ENCODE assay signal across 13 cellular contexts in genomic region chr2:37013315-37013641, GRCh38. TPM values are rescaled to one million over a fixed set of nuclear protein-coding genes. Genes with fewer than 3 reads are reported as not detected.
DNase-seq lines count a peak whose midpoint lies in the region; ATAC-seq, FAIRE-seq and TF ChIP-seq lines count a peak whose summit lies in the region.
"Had no signal": no experiment of that assay in that cellular context is flagged by ENCODE, and none has a peak within 500 bp of the region (broad histone marks: within the 10 kb centered on the region; RNA-seq: fewer than 3 reads in every experiment).

No MANE protein-coding gene starts in this region.

- H3K9me3 ChIP-seq in BLaER1, result no peaks in the 10 kb centered on the region
- no peaks in the 10 kb centered on the region for H3K9me3 ChIP-seq in kidney (ENCODE audit: control insufficient read depth in 1 of 2, low read length in 2 of 2)

- peak overlapping the region; percentile 34 for H3K4me2 ChIP-seq in BLaER1

- ATAC-seq in GM19035 (IDR thresholded peaks at IDR 0.05; ENCODE audit: unreplicated experiment), result peak; percentile 17
- peak; percentile 25 for ATAC-seq in HG02642 (IDR thresholded peaks at IDR 0.05; ENCODE audit: poor library complexity, unreplicated experiment)
- peak; percentile 8 for ATAC-seq in HG03469 (IDR thresholded peaks at IDR 0.05; ENCODE audit: unreplicated experiment)
- no peak for ATAC-seq in HG03108 (IDR thresholded peaks at IDR 0.05; ENCODE audit: unreplicated experiment)
- ATAC-seq: T-cell had no signal

- intact Hi-C loops in kidney (cut with DNase I), result no loop called here

- no peaks in the 10 kb centered on the region for H3K27me3 ChIP-seq in BLaER1

- H3K9ac ChIP-seq in BLaER1 (no peak overlapping the region), kidney (ENCODE audit: low read length in 2 of 2) (no peak overlapping the region)

- H3K36me3 ChIP-seq in BLaER1 (peaks cover 62% of the 10 kb centered on the region), kidney (ENCODE audit: control insufficient read depth in 1 of 2, insufficient read depth in 2 of 2, low read length in 2 of 2) (peaks cover 9 to 12% of the 10 kb centered on the region in 2 donors)

- H4K20me1 ChIP-seq in BLaER1, result no peaks in the 10 kb centered on the region

- peaks cover 21% of the 10 kb centered on the region for H3K4me1 ChIP-seq in BLaER1
- H3K4me1 ChIP-seq in kidney (ENCODE audit: control insufficient read depth in 1 of 2, insufficient read depth in 1 of 2, low read depth in 1 of 2, low read length in 2 of 2), result no peaks in the 10 kb centered on the region

- no peak for TF ChIP-seq CTCF in kidney (IDR thresholded peaks at IDR 0.05; ENCODE audit: borderline replicate concordance, extremely low read depth, insufficient read depth)

- H3K4me3 ChIP-seq in BLaER1 (no peak overlapping the region), kidney (ENCODE audit: low read length in 2 of 2) (no peak overlapping the region)

- FAIRE-seq in kidney (lab: Jason Lieb, UNC), result no peak

- DNase-seq in GOT3 (lab: John Stamatoyannopoulos, UW) (no peak), mesenteric fat pad (ENCODE audit: low spot score) (no peak), kidney (no peak)
- DNase-seq: ACHN; activated CD4-positive, alpha-beta T cell treated with anti-CD3 and anti-CD28 coated beads, Interleukin-2, amount 10 ng/mL, durations not matched to agents 7 days and 5 days; immature natural killer cell; stimulated activated CD4-positive, alpha-beta T cell treated with anti-CD3 and anti-CD28 coated beads, Interleukin-2, amount 100 ng/mL, for 24 hours; T-cell had no signal

- H3K27ac ChIP-seq in BLaER1 (peak overlapping the region; percentile 23; the same call in 1 of the 2 replicates), kidney (ENCODE audit: low read depth in 2 of 2, low read length in 2 of 2) (no peak overlapping the region)

RNA-seq across cellular contexts. Expression of gene STRN, which starts 46.9 kb away (rescaled TPM):
- 26.2 TPM for total RNA-seq in mesenteric fat pad
- 42.7 TPM for total RNA-seq in kidney
- polyA plus RNA-seq in kidney (ENCODE audit: insufficient read depth, low read depth, low replicate concordance), result 3.7 TPM
